12 cellular contexts compared by ENCODE assay signal in the genomic region with DNA sequence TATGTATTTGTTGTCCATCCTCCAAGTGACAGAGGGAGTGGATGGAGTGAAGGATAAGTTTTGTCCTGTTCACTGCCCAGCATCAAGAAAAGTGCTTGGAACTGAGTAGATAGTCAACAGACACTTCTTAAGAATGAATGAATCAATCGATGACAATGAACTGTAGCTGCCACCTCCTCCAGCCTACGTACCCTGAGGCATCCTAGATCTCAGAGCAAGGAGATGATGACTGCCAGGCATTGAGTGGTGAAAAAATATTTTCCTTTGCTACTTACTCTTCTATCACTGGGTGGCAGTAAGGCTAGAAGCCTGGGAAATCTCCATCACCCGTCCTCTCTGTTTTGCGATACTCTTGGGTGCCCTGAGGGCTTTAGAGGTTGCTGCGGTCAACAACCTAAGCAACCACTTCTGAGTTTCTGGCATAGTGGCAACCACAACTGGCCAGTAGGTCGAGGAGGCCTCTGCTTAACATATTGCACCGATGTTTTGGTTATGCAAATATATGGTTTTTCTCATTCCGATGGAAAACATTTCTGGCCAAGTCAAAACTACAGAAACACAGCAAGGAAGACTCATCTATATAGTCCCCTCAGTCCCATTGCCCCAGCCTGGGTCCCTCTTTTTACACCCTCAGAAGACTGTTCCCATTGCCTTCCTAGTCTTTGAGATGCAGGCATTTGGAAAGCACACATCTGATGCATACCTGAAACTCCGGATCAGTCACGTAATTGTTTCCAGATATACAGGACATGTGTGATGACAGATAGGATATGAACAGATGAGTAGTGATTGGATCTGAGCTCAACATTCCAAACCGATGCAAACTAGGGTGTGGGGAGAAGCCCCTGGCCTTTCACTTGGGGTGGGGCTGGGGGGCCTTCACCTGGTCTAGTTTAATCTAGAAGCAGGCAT.
A peak's percentile ranks its signal among the peaks of the same experiment; 100 is the strongest.
DNase-seq lines count a peak whose midpoint lies in the region; TF ChIP-seq lines count a peak whose summit lies in the region.
"Had no signal": no experiment of that assay in that cellular context is flagged by ENCODE, and none has a peak within 500 bp of the region (broad histone marks: within the 10 kb centered on the region; RNA-seq: fewer than 3 reads in every experiment).

No MANE protein-coding gene starts in this region.

- no peaks in the 10 kb centered on the region for H3K36me3 ChIP-seq in BJ (ENCODE audit: control insufficient read depth, insufficient read depth, low read length)
- H3K36me3 ChIP-seq: esophagus squamous epithelium had no signal

- CTCF ChIA-PET in BJ (lab: Yijun Ruan, JAX) (interaction anchor here (1.2 to 1.8 kb wide), 6 partner anchors 12 to 138 kb away, joined by 3 to 5 read pairs (median 4); no protein-coding TSS in a partner anchor), Calu3 (lab: Charles Lee) (interaction anchor here (0.6 kb wide), 1 partner anchor 693 kb away, joined by 6 read pairs; no protein-coding TSS in a partner anchor)

- H3K27me3 ChIP-seq in BJ (ENCODE audit: control insufficient read depth, insufficient read depth, low read length), result no peaks in the 10 kb centered on the region

- H3K9me3 Mint-ChIP-seq in Calu3 (ENCODE audit: low read depth, unreplicated experiment), result no peaks in the 10 kb centered on the region

- H3K4me3 ChIP-seq in BJ (ENCODE audit: low read depth, low read length), result no peak overlapping the region
- no peak overlapping the region for H3K4me3 ChIP-seq in epithelial cell of esophagus (ENCODE audit: low read length)
- H3K4me3 ChIP-seq: esophagus squamous epithelium had no signal

- DNase-seq in BJ (ENCODE audit: low read depth) (no peak), NCI-H526 treated with DMSO at 0.1 percent for 48 hours (lab: John Stamatoyannopoulos, UW) (peak; percentile 67), epithelial cell of esophagus (ENCODE audit: low read depth) (peak; percentile 15), SHP77 treated with DMSO at 0.1 percent for 48 hours (lab: John Stamatoyannopoulos, UW) (no peak), Calu3 (no peak), NCI-H146 (lab: John Stamatoyannopoulos, UW) (no peak), anterior cingulate cortex (lab: John Stamatoyannopoulos, UW) (no peak)
- DNase-seq: activated CD4-positive, alpha-beta T cell treated with anti-CD3 and anti-CD28 coated beads, Interleukin-2, amount 50 U/mL, for 48 hours; esophagus squamous epithelium; NCI-H1694 treated with DMSO at 0.1 percent for 48 hours; stimulated activated CD4-positive, alpha-beta T cell treated with anti-CD3 and anti-CD28 coated beads, Interleukin-4, amount 100 ng/mL, for 4 hours had no signal

- H3K27me3 Mint-ChIP-seq in Calu3 (ENCODE audit: unreplicated experiment), result no peaks in the 10 kb centered on the region

- POLR2A ChIA-PET in BJ (lab: Charles Lee), result no interaction called here

- H3K36me3 Mint-ChIP-seq in Calu3 (ENCODE audit: insufficient read depth, unreplicated experiment), result no peaks in the 10 kb centered on the region

- peak; percentile 24; the same call in 1 of the 2 replicates for TF ChIP-seq CTCF in BJ (IDR thresholded peaks at IDR 0.05; ENCODE audit: insufficient read depth, low read depth, low read length)
- 0 out of 2 replicates have a peak, but pooled peaks have one; percentile 12 for TF ChIP-seq CTCF in GM12874 (IDR thresholded peaks at IDR 0.05; ENCODE audit: insufficient read depth, low read depth, low read length)
- TF ChIP-seq CTCF in epithelial cell of esophagus (IDR thresholded peaks at IDR 0.05; ENCODE audit: insufficient read depth, low read depth, low read length, missing control alignments), result no peak
- no peak for TF ChIP-seq CTCF in Calu3 (IDR thresholded peaks at IDR 0.05; ENCODE audit: unreplicated experiment)

- no TSS peak for BruUV-seq in Calu3 (replicated peaks; lab: Mats Ljungman, UMichigan)

- H3K4me1 Mint-ChIP-seq in Calu3 (ENCODE audit: low read depth, unreplicated experiment), result peaks cover 49% of the 10 kb centered on the region

- H3K4me3 Mint-ChIP-seq in Calu3 (ENCODE audit: low read depth, unreplicated experiment), result no peak overlapping the region

- H3K27ac Mint-ChIP-seq in Calu3 (ENCODE audit: unreplicated experiment), result no peak overlapping the region

- intact Hi-C loops in Calu3 (cut with micrococcal nuclease; ENCODE audit: unreplicated experiment), result no loop called here

Comparison
In these comparisons a context has a peak if more than half of its experiments do, and no peak if none do; other contexts are left out.
1. DNase-seq: peak in NCI-H526 treated with DMSO at 0.1 percent for 48 hours (single experiment) and epithelial cell of esophagus (single experiment); none in BJ (single experiment), SHP77 treated with DMSO at 0.1 percent for 48 hours (single experiment), Calu3 (single experiment), NCI-H146 (single experiment) and anterior cingulate cortex (0 of 58).
2. CTCF ChIP-seq: peak in BJ (single experiment) and GM12874 (single experiment); none in epithelial cell of esophagus (single experiment) and Calu3 (single experiment).